In the genomic region with DNA sequence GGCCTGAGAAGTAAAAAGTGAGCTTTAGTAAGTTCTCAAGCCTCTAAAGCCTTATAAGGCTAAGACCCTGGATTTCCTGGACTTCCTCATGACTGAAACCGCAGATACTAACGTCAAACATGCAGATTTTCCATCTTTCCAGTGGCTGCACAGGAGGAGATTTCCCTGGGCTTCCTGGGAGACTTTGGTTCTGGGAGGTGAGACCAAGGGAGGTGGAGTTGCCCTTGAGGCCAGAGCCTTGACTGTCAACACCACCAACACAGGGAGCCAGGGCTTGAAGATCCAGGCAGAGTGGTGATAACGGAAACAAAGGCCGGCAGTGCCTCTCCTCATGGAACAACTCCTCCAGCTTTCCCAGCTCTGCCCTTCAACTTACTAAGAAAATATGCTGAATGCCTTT, we compare ENCODE assay signal across 19 cellular contexts.
DNase-seq lines count a peak whose midpoint lies in the region; ATAC-seq, FAIRE-seq and TF ChIP-seq lines count a peak whose summit lies in the region.
"Had no signal": no experiment of that assay in that cellular context is flagged by ENCODE, and none has a peak within 500 bp of the region (broad histone marks: within the 10 kb centered on the region; RNA-seq: fewer than 3 reads in every experiment).

No MANE protein-coding gene starts in this region.

- TF ChIP-seq CTCF in endodermal cell (conservative IDR thresholded peaks at IDR 0.05) (no peak), tibial artery (IDR thresholded peaks at IDR 0.05) (no peak)

- H3K4me1 ChIP-seq in endodermal cell (ENCODE audit: control insufficient read depth, insufficient read depth, low read length), result peaks cover 3% of the 10 kb centered on the region
- H3K4me1 ChIP-seq in mesendoderm (ENCODE audit: control insufficient read depth, low read depth, low read length), result no peaks in the 10 kb centered on the region
- peaks cover 0 to 22% (median 8%) of the 10 kb centered on the region in 4 donors for H3K4me1 ChIP-seq in tibial artery

- H3K23ac ChIP-seq in mesendoderm (ENCODE audit: low read length), result no peak overlapping the region

- no peaks in the 10 kb centered on the region for H3K79me2 ChIP-seq in mesendoderm (ENCODE audit: control insufficient read depth, insufficient read depth, low read length)

- H3K18ac ChIP-seq in mesendoderm (ENCODE audit: low read length), result no peak overlapping the region

- no peak overlapping the region for H2BK120ac ChIP-seq in mesendoderm (ENCODE audit: low read depth, low read length)

- 70 to 84% methylated on average over 4 of the region's 4 CpGs for WGBS in endodermal cell (ENCODE audit: insufficient coverage in 1 of 2, insufficient read length in 1 of 2), 2 experiments
- no CpG with 5 or more reads among the region's 4 CpGs for WGBS in mesendoderm (ENCODE audit: extremely low coverage, insufficient coverage, low lambda C conversion rate)

- no peaks in the 10 kb centered on the region for H3K79me1 ChIP-seq in mesendoderm (ENCODE audit: low read length)

- H3K4me3 Mint-ChIP-seq in endodermal cell, result no peak overlapping the region
- H3K4me3 Mint-ChIP-seq: CD4-positive, alpha-beta T cell had no signal

- H4K5ac ChIP-seq in mesendoderm (ENCODE audit: low read length), result no peak overlapping the region

- no peak overlapping the region for H2BK15ac ChIP-seq in mesendoderm (replicated peaks; ENCODE audit: low read depth)

- ATAC-seq in left cardiac atrium, result peak in 1 of 2 donors; percentile 32

- H3K56ac ChIP-seq in mesendoderm (ENCODE audit: low read length), result no peak overlapping the region

- FAIRE-seq in urothelium cell line (lab: Jason Lieb, UNC), result no peak

- H3K36me3 ChIP-seq in endodermal cell (ENCODE audit: control insufficient read depth, insufficient read depth, low read length) (no peaks in the 10 kb centered on the region), mesendoderm (ENCODE audit: control insufficient read depth, insufficient read depth, low read length) (no peaks in the 10 kb centered on the region), tibial artery (peaks cover 4 to 25% (median 16%) of the 10 kb centered on the region in 3 donors)

- H3K36me3 Mint-ChIP-seq in endodermal cell (ENCODE audit: low read depth), result no peaks in the 10 kb centered on the region

- no peak overlapping the region for H3K4me2 ChIP-seq in mesendoderm (ENCODE audit: low read length)
- H3K4me2 ChIP-seq: PC-9 had no signal

- H3K27ac ChIP-seq in endodermal cell (ENCODE audit: low read depth, low read length), result no peak overlapping the region
- H3K27ac ChIP-seq in mesendoderm (ENCODE audit: low read depth, low read length), result no peak overlapping the region
- peak overlapping the region; percentile 15 to 19 for H3K27ac ChIP-seq in tibial artery
- H3K27ac ChIP-seq: PC-9 had no signal

- peak; percentile 33 for DNase-seq in left cardiac atrium
- DNase-seq in cardiac septum (ENCODE audit: low spot score), result no peak
- no peak for DNase-seq in endodermal cell
- DNase-seq in mesendoderm, result peak; percentile 3
- DNase-seq in tibial artery, result no peak
- DNase-seq in urothelium cell line (ENCODE audit: low spot score), result no peak
- DNase-seq in superior temporal gyrus (ENCODE audit: extremely low spot score), result no peak
- no peak for DNase-seq in LoVo (ENCODE audit: low spot score)
- DNase-seq: 8988T; BE2C; CD4-positive, alpha-beta T cell; DMS53; GOT3; KBM-7; NCI-H1048; NCI-H146; NCI-H2081; NCI-H748 treated with DMSO at 0.1 percent for 48 hours; PC-9 had no signal

- no peak overlapping the region for H4K8ac ChIP-seq in mesendoderm (ENCODE audit: low read depth, low read length)

- intact Hi-C loops in left cardiac atrium (cut with DNase I), result no loop called here
- intact Hi-C loops in cardiac septum (cut with DNase I), result loop anchor here (5.0 kb wide), 1 partner anchor 38 kb away; no protein-coding TSS in a partner anchor
- intact Hi-C loops in tibial artery (cut with DNase I; ENCODE audit: low total_unique reads), result no loop called here

- H3K27me3 ChIP-seq in endodermal cell (ENCODE audit: control insufficient read depth, insufficient read depth, low read length, poor library complexity, severe bottlenecking) (no peaks in the 10 kb centered on the region), mesendoderm (ENCODE audit: insufficient read depth, low read length, poor library complexity) (no peaks in the 10 kb centered on the region), tibial artery (no peaks in the 10 kb centered on the region)
- H3K27me3 ChIP-seq: BE2C had no signal

- peaks cover 26% of the 10 kb centered on the region for H3K4me1 Mint-ChIP-seq in endodermal cell

- H3K9ac ChIP-seq in endodermal cell (ENCODE audit: extremely low read depth, low read length, poor library complexity, severe bottlenecking) (no peak overlapping the region), mesendoderm (ENCODE audit: low read length) (no peak overlapping the region)

- no peak overlapping the region for H3K4ac ChIP-seq in mesendoderm (ENCODE audit: low read depth, low read length)

- no peak overlapping the region for H2BK5ac ChIP-seq in mesendoderm (ENCODE audit: low read length)

- H3K9me3 ChIP-seq in endodermal cell (ENCODE audit: control insufficient read depth, low read length) (no peaks in the 10 kb centered on the region), tibial artery (no peaks in the 10 kb centered on the region)
- H3K9me3 ChIP-seq: BE2C had no signal

- no peak overlapping the region for H2AK5ac ChIP-seq in mesendoderm (ENCODE audit: low read length)

- no peaks in the 10 kb centered on the region for H3K9me3 Mint-ChIP-seq in endodermal cell
- H3K9me3 Mint-ChIP-seq: CD4-positive, alpha-beta T cell had no signal

- H3K4me3 ChIP-seq in endodermal cell (ENCODE audit: low read length), result no peak overlapping the region
- no peak overlapping the region for H3K4me3 ChIP-seq in mesendoderm (ENCODE audit: low read length)
- no peak overlapping the region for H3K4me3 ChIP-seq in tibial artery
- H3K4me3 ChIP-seq: PC-9 had no signal

- H3K27me3 Mint-ChIP-seq in endodermal cell (ENCODE audit: insufficient read depth), result no peaks in the 10 kb centered on the region
- H3K27me3 Mint-ChIP-seq: CD4-positive, alpha-beta T cell had no signal

- peak overlapping the region; percentile 18 for H3K27ac Mint-ChIP-seq in endodermal cell
- H3K27ac Mint-ChIP-seq: CD4-positive, alpha-beta T cell had no signal

Comparison
In these comparisons a context has a peak if more than half of its experiments do, and no peak if none do; other contexts are left out.
1. DNase-seq: peak in left cardiac atrium (single experiment) and mesendoderm (single experiment); none in cardiac septum (single experiment), endodermal cell (single experiment), tibial artery (0 of 2), urothelium cell line (single experiment), superior temporal gyrus (single experiment) and LoVo (single experiment).
2. H3K27ac ChIP-seq: peak in tibial artery (2 of 2); none in endodermal cell (single experiment) and mesendoderm (single experiment).